1 cellular context compared by ENCODE assay signal in genomic region chr5:57725628-57726504, GRCh38.
TF ChIP-seq lines count a peak whose summit lies in the region.

No MANE protein-coding gene starts in this region.

TF ChIP-seq in HepG2, 621 proteins besides CTCF, POLR2A, EP300 and RAD21:
- TF ChIP-seq KLF9 (CRISPR knock-in tag; IDR thresholded peaks at IDR 0.05; ENCODE audit: low read depth) = no peak
- TF ChIP-seq RFX5 (IDR thresholded peaks at IDR 0.05; ENCODE audit: low read depth, low read length) = peak; percentile 89
